In the genomic region with DNA sequence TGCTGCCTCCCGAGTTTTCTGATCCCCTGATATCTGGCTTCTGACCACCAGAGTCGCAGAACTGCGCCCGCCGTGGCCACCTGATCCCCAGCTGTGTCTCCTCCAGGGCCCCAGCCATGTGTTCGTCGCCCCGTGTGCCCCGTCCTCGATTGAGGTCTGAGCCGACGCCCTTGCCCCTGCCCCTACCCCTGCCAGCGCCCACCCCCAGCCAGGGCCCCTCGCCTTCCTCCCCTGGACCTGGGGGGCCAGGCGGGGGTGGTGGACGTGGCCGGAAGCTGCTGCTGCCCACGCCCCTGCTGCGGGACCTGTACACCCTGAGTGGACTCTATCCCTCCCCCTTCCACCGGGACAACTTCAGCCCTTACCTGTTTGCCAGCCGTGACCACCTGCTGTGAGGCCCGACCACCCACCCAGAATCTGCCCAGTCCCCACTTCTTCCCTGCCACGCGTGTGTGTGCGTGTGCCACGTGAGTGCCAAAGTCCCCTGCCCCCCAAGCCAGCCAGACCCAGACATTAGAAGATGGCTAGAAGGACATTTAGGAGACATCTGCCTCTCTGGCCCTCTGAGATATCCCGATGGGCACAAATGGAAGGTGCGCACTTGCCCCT, we compare ENCODE assay signal across 33 cellular contexts.
"Had no signal": no experiment of that assay in that cellular context is flagged by ENCODE, and none has a peak within 500 bp of the region (broad histone marks: within the 10 kb centered on the region; RNA-seq: fewer than 3 reads in every experiment).

No MANE protein-coding gene starts in this region.

- H3K9me3 Mint-ChIP-seq: activated B cell treated with CpG ODN at 0.5 μM for 24 hours; activated CD8-positive, alpha-beta T cell treated with anti-CD3 and anti-CD28 coated beads for 36 hours; activated naive CD4-positive, alpha-beta T cell treated with anti-CD3 and anti-CD28 coated beads, Interleukin-2, amount 50 U/mL, for 24 hours; activated naive CD8-positive, alpha-beta T cell treated with anti-CD3 and anti-CD28 coated beads, Interleukin-2, amount 10 ng/mL, durations not matched to agents 7 days and 5 days; activated T-cell treated with anti-CD3 and anti-CD28 coated beads, Interleukin-2, amount 50 U/mL, for 4 hours; activated T-helper 17 cell treated with anti-CD3 and anti-CD28 coated beads, Interleukin-2, amount 50 U/mL, for 72 hours; central memory CD8-positive, alpha-beta T cell; dendritic cell treated with granulocyte-macrophage colony-stimulating factor and Interleukin-4, amounts not matched to agents 40 ng/mL and 50 ng/mL, for 4 days; endodermal cell; T-helper 2 cell treated with Interferon-gamma antibody and Interleukin-4, amounts not matched to agents 5 μg/mL and 100 μg/mL, for 36 hours had no signal

- H3K4me1 Mint-ChIP-seq: activated naive CD4-positive, alpha-beta T cell treated with anti-CD3 and anti-CD28 coated beads, Interleukin-2, amount 50 U/mL, for 24 hours; activated T-helper 17 cell treated with anti-CD3 and anti-CD28 coated beads, Interleukin-2, amount 50 U/mL, for 72 hours; central memory CD8-positive, alpha-beta T cell; endodermal cell had no signal

- H3K27me3 Mint-ChIP-seq: activated B cell treated with CpG ODN at 0.5 μM for 24 hours; activated CD8-positive, alpha-beta T cell treated with anti-CD3 and anti-CD28 coated beads for 36 hours; activated naive CD4-positive, alpha-beta T cell treated with anti-CD3 and anti-CD28 coated beads, Interleukin-2, amount 50 U/mL, for 24 hours; activated naive CD8-positive, alpha-beta T cell treated with anti-CD3 and anti-CD28 coated beads, Interleukin-2, amount 10 ng/mL, durations not matched to agents 7 days and 5 days; activated T-helper 17 cell treated with anti-CD3 and anti-CD28 coated beads, Interleukin-2, amount 50 U/mL, for 72 hours; central memory CD8-positive, alpha-beta T cell; dendritic cell treated with granulocyte-macrophage colony-stimulating factor and Interleukin-4, amounts not matched to agents 40 ng/mL and 50 ng/mL, for 4 days; T-helper 17 cell had no signal

- H3K9me3 ChIP-seq: ascending aorta, esophagus muscularis mucosa, gastroesophageal sphincter, heart right ventricle had no signal

- H3K4me3 Mint-ChIP-seq: activated B cell treated with CpG ODN at 0.5 μM for 24 hours; activated CD8-positive, alpha-beta T cell treated with anti-CD3 and anti-CD28 coated beads for 36 hours; activated naive CD4-positive, alpha-beta T cell treated with anti-CD3 and anti-CD28 coated beads, Interleukin-2, amount 50 U/mL, for 24 hours; activated naive CD8-positive, alpha-beta T cell treated with anti-CD3 and anti-CD28 coated beads, Interleukin-2, amount 10 ng/mL, durations not matched to agents 7 days and 5 days; activated T-cell treated with anti-CD3 and anti-CD28 coated beads, Interleukin-2, amount 50 U/mL, for 4 hours; activated T-helper 17 cell treated with anti-CD3 and anti-CD28 coated beads, Interleukin-2, amount 50 U/mL, for 72 hours; central memory CD8-positive, alpha-beta T cell; dendritic cell treated with granulocyte-macrophage colony-stimulating factor and Interleukin-4, amounts not matched to agents 40 ng/mL and 50 ng/mL, for 4 days; endodermal cell; T-helper 17 cell; T-helper 2 cell treated with Interferon-gamma antibody and Interleukin-4, amounts not matched to agents 5 μg/mL and 100 μg/mL, for 36 hours had no signal

- H3K4me3 ChIP-seq: ascending aorta, coronary artery, dorsolateral prefrontal cortex, esophagus muscularis mucosa, gastroesophageal sphincter, heart right ventricle had no signal

- ATAC-seq: activated CD4-positive, CD25-positive, alpha-beta regulatory T cell treated with anti-CD3 and anti-CD28 coated beads, Interleukin-2, amount 50 U/mL, for 24 hours; activated CD8-positive, alpha-beta T cell treated with anti-CD3 and anti-CD28 coated beads for 36 hours; activated T-cell treated with anti-CD3 and anti-CD28 coated beads, Interleukin-2, amount 50 U/mL, for 4 hours; activated T-helper 17 cell treated with anti-CD3 and anti-CD28 coated beads, Interleukin-2, amount 50 U/mL, for 72 hours; gastroesophageal sphincter; T-helper 17 cell had no signal

- FAIRE-seq: bronchial epithelial cell had no signal

- DNase-seq: activated B cell treated with CpG ODN at 0.5 μM for 24 hours; activated CD4-positive, alpha-beta T cell treated with anti-CD3 and anti-CD28 coated beads for 48 hours; activated CD4-positive, alpha-beta T cell treated with anti-CD3 and anti-CD28 coated beads, Interleukin-2, amount 50 U/mL, for 1 hour; activated CD4-positive, alpha-beta T cell treated with anti-CD3 and anti-CD28 coated beads, Interleukin-2, amount 50 U/mL, for 48 hours; activated CD8-positive, alpha-beta memory T cell treated with anti-CD3 and anti-CD28 coated beads for 24 hours; activated CD8-positive, alpha-beta T cell treated with anti-CD3 and anti-CD28 coated beads for 36 hours; activated effector memory CD4-positive, alpha-beta T cell treated with Interleukin-2 at 50 U/mL for 16 hours; activated gamma-delta T cell treated with Interleukin-2 at 50 U/mL for 16 hours; activated naive CD4-positive, alpha-beta T cell treated with Interleukin-2 at 50 U/mL for 16 hours; activated naive CD8-positive, alpha-beta T cell treated with anti-CD3 and anti-CD28 coated beads, Interleukin-2, amount 10 ng/mL, durations not matched to agents 7 days and 5 days; activated T-cell treated with anti-CD3 and anti-CD28 coated beads, Interleukin-2, amount 50 U/mL, for 4 hours; brain microvascular endothelial cell; effector memory CD4-positive, alpha-beta T cell; endodermal cell; erythroblast; foreskin melanocyte; heart right ventricle; T-helper 1 cell; T-helper 17 cell; T1000; WERI-Rb-1 had no signal

- H3K27ac ChIP-seq: ascending aorta, brain microvascular endothelial cell, coronary artery, esophagus muscularis mucosa, WERI-Rb-1 had no signal

- H3K27me3 ChIP-seq: ascending aorta, brain microvascular endothelial cell, dorsolateral prefrontal cortex, esophagus muscularis mucosa, gastroesophageal sphincter, heart right ventricle had no signal

- H3K27ac Mint-ChIP-seq: activated B cell treated with CpG ODN at 0.5 μM for 24 hours; activated CD8-positive, alpha-beta T cell treated with anti-CD3 and anti-CD28 coated beads for 36 hours; activated naive CD4-positive, alpha-beta T cell treated with anti-CD3 and anti-CD28 coated beads, Interleukin-2, amount 50 U/mL, for 24 hours; activated naive CD8-positive, alpha-beta T cell treated with anti-CD3 and anti-CD28 coated beads, Interleukin-2, amount 10 ng/mL, durations not matched to agents 7 days and 5 days; activated T-helper 17 cell treated with anti-CD3 and anti-CD28 coated beads, Interleukin-2, amount 50 U/mL, for 72 hours; dendritic cell treated with granulocyte-macrophage colony-stimulating factor and Interleukin-4, amounts not matched to agents 40 ng/mL and 50 ng/mL, for 4 days; endodermal cell; T-helper 17 cell; T-helper 2 cell treated with Interferon-gamma antibody and Interleukin-4, amounts not matched to agents 5 μg/mL and 100 μg/mL, for 36 hours had no signal

- H3K4me1 ChIP-seq: ascending aorta had no signal
